In the genomic region with DNA sequence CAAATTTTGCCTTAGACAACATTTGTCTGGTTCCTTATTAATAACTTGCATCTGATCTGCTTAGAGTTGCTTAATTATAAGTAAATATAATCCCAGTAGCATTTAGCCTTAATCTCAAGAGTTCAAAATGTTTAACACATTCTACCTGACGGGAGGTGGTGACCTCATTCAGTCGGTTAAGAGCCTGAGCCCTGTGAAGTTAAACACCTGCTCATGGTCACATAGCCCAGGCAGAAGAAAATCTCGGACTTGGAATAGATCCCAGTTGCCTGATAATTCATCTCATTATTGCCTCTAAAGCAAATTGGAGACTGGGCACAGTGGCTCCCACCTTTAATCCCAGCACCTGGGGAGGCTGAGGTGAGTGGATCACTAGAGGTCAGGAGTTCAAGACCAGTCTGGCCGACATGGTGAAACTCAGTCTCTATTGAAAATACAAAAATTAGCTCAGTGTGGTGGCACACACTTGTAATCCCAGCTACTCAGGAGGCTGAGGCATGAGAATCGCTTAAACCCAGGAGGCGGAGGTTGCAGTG, we compare ENCODE assay signal across 16 cellular contexts.
"Had no signal": no experiment of that assay in that cellular context is flagged by ENCODE, and none has a peak within 500 bp of the region (broad histone marks: within the 10 kb centered on the region; RNA-seq: fewer than 3 reads in every experiment).

No MANE protein-coding gene starts in this region.

- H3K27ac Mint-ChIP-seq: activated CD4-positive, alpha-beta T cell treated with anti-CD3 and anti-CD28 coated beads for 36 hours; activated CD8-positive, alpha-beta T cell treated with anti-CD3 and anti-CD28 coated beads for 36 hours; natural killer cell treated with Interleukin-12 subunit alpha and Interleukin-12 subunit beta and Interleukin-15 and Interleukin-18, amount 100 ng/mL, for 72 hours; stimulated activated naive CD8-positive, alpha-beta T cell treated with anti-CD3 and anti-CD28 coated beads, Interleukin-15, amount 100 ng/mL, for 72 hours; T-helper 17 cell had no signal

- H3K27ac ChIP-seq: colonic mucosa, hepatocyte, testis, upper lobe of left lung had no signal

- DNase-seq: activated CD4-positive, alpha-beta T cell treated with anti-CD3 and anti-CD28 coated beads for 36 hours; activated CD8-positive, alpha-beta T cell treated with anti-CD3 and anti-CD28 coated beads for 36 hours; activated gamma-delta T cell; activated T-cell treated with anti-CD3 and anti-CD28 coated beads, Interleukin-2, amount 50 U/mL, for 4 hours; caudate nucleus; colonic mucosa; kidney; mesenchymal stem cell; right cardiac atrium; stimulated activated naive CD8-positive, alpha-beta T cell treated with anti-CD3 and anti-CD28 coated beads, Interleukin-15, amount 100 ng/mL, for 72 hours; T-helper 17 cell; testis; upper lobe of left lung had no signal

- H3K4me3 ChIP-seq: colonic mucosa, hepatocyte, testis, upper lobe of left lung had no signal

- H3K9me3 Mint-ChIP-seq: activated CD8-positive, alpha-beta T cell treated with anti-CD3 and anti-CD28 coated beads for 36 hours; activated naive CD4-positive, alpha-beta T cell treated with anti-CD3 and anti-CD28 coated beads, Interleukin-2, amount 50 U/mL, for 72 hours; activated T-cell treated with anti-CD3 and anti-CD28 coated beads, Interleukin-2, amount 50 U/mL, for 4 hours; natural killer cell treated with Interleukin-12 subunit alpha and Interleukin-12 subunit beta and Interleukin-15 and Interleukin-18, amount 100 ng/mL, for 72 hours; stimulated activated naive CD8-positive, alpha-beta T cell treated with anti-CD3 and anti-CD28 coated beads, Interleukin-15, amount 100 ng/mL, for 72 hours had no signal

- ATAC-seq: activated CD4-positive, alpha-beta T cell treated with anti-CD3 and anti-CD28 coated beads for 36 hours; activated CD8-positive, alpha-beta T cell treated with anti-CD3 and anti-CD28 coated beads for 36 hours; activated naive CD4-positive, alpha-beta T cell treated with anti-CD3 and anti-CD28 coated beads, Interleukin-2, amount 50 U/mL, for 72 hours; activated T-cell treated with anti-CD3 and anti-CD28 coated beads, Interleukin-2, amount 50 U/mL, for 4 hours; natural killer cell treated with Interleukin-12 subunit alpha and Interleukin-12 subunit beta and Interleukin-15 and Interleukin-18, amount 100 ng/mL, for 72 hours; right cardiac atrium; stimulated activated naive CD8-positive, alpha-beta T cell treated with anti-CD3 and anti-CD28 coated beads, Interleukin-15, amount 100 ng/mL, for 72 hours; T-helper 17 cell had no signal

- H3K9me3 ChIP-seq: colonic mucosa, testis, upper lobe of left lung had no signal

- H3K27me3 ChIP-seq: colonic mucosa, hepatocyte, testis, upper lobe of left lung had no signal

- H3K27me3 Mint-ChIP-seq: activated CD4-positive, alpha-beta T cell treated with anti-CD3 and anti-CD28 coated beads for 36 hours; activated CD8-positive, alpha-beta T cell treated with anti-CD3 and anti-CD28 coated beads for 36 hours; natural killer cell treated with Interleukin-12 subunit alpha and Interleukin-12 subunit beta and Interleukin-15 and Interleukin-18, amount 100 ng/mL, for 72 hours; stimulated activated naive CD8-positive, alpha-beta T cell treated with anti-CD3 and anti-CD28 coated beads, Interleukin-15, amount 100 ng/mL, for 72 hours; T-helper 17 cell had no signal

- H3K4me3 Mint-ChIP-seq: activated CD4-positive, alpha-beta T cell treated with anti-CD3 and anti-CD28 coated beads for 36 hours; activated CD8-positive, alpha-beta T cell treated with anti-CD3 and anti-CD28 coated beads for 36 hours; activated T-cell treated with anti-CD3 and anti-CD28 coated beads, Interleukin-2, amount 50 U/mL, for 4 hours; natural killer cell treated with Interleukin-12 subunit alpha and Interleukin-12 subunit beta and Interleukin-15 and Interleukin-18, amount 100 ng/mL, for 72 hours; stimulated activated naive CD8-positive, alpha-beta T cell treated with anti-CD3 and anti-CD28 coated beads, Interleukin-15, amount 100 ng/mL, for 72 hours; T-helper 17 cell had no signal

- H3K4me1 ChIP-seq: colonic mucosa had no signal
